1 cellular context compared by ENCODE assay signal in the genomic region with DNA sequence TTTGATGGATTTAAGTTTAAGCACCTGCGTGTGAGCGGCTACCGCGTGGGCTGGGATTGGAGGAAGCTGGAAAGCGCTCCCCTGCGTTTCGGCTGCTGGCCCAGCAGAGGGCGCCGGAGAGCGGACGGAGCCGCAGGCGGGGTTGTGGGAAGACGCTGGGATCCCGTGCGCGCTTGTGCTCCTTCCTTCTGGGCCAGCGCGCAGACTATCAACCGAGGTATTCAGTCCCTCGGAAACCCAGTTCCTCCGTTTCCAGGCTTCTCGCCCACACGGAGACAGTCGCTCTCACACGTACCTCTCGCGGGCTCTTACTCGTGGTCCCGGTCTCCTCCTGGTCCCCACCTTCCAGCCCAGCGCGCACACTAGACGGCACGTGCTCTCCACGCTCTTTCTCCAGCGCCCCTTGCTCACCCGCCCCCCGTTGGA.
TF ChIP-seq lines count a peak whose summit lies in the region.

No MANE protein-coding gene starts in this region.

TF ChIP-seq in IMR-90, 13 proteins besides CTCF, POLR2A, EP300 and RAD21:
- TF ChIP-seq RFX5 (IDR thresholded peaks at IDR 0.05; ENCODE audit: low read depth, low read length) (no peak), NFE2L2 (IDR thresholded peaks at IDR 0.05; ENCODE audit: low read depth, low read length) (no peak), CEBPB (IDR thresholded peaks at IDR 0.05; ENCODE audit: low read depth, low read length) (no peak), BHLHE40 (IDR thresholded peaks at IDR 0.05; ENCODE audit: low read depth, low read length) (no peak), SMC3 (IDR thresholded peaks at IDR 0.05; ENCODE audit: low read depth, low read length) (no peak), CHD1 (IDR thresholded peaks at IDR 0.05; ENCODE audit: low read depth, low read length) (no peak)
